ENCODE assay signal across 31 cellular contexts in genomic region chr9:20117985-20118384, GRCh38.
"Had no signal": no experiment of that assay in that cellular context is flagged by ENCODE, and none has a peak within 500 bp of the region (broad histone marks: within the 10 kb centered on the region; RNA-seq: fewer than 3 reads in every experiment).

No MANE protein-coding gene starts in this region.

- H3K4me3 Mint-ChIP-seq: activated CD4-positive, alpha-beta memory T cell treated with anti-CD3 and anti-CD28 coated beads for 36 hours; activated naive CD4-positive, alpha-beta T cell treated with anti-CD3 and anti-CD28 coated beads, Interleukin-2, amount 10 ng/mL, durations not matched to agents 7 days and 5 days; activated naive CD8-positive, alpha-beta T cell treated with anti-CD3 and anti-CD28 coated beads, Interleukin-2, amount 10 ng/mL, durations not matched to agents 7 days and 5 days; activated T-helper 1 cell treated with anti-CD3 and anti-CD28 coated beads, Interleukin-12 subunit alpha, Interleukin-12 subunit beta, Interleukin-2, Interleukin-4 antibody, amounts not matched to agents 30 ng/mL and 10 ng/mL and 1 ng/mL, durations not matched to agents 14 hours and 24 hours and 36 hours; brain; effector memory CD8-positive, alpha-beta T cell; natural killer cell; neural progenitor cell had no signal

- H3K36me3 Mint-ChIP-seq: brain, natural killer cell, neural progenitor cell had no signal

- H3K4me1 Mint-ChIP-seq: natural killer cell, neural progenitor cell had no signal

- H3K9me3 ChIP-seq: ascending aorta, lower lobe of right lung, psoas muscle, suprapubic skin, upper lobe of right lung had no signal

- H3K27me3 ChIP-seq: ascending aorta, cardiac muscle cell, heart left ventricle, left lung, neural progenitor cell, spleen, suprapubic skin, tibial artery, upper lobe of right lung had no signal

- H3K27me3 Mint-ChIP-seq: activated CD4-positive, alpha-beta memory T cell treated with anti-CD3 and anti-CD28 coated beads for 36 hours; activated naive CD8-positive, alpha-beta T cell treated with anti-CD3 and anti-CD28 coated beads, Interleukin-2, amount 10 ng/mL, durations not matched to agents 7 days and 5 days had no signal

- DNase-seq: activated CD4-positive, alpha-beta memory T cell treated with anti-CD3 and anti-CD28 coated beads for 36 hours; activated CD4-positive, alpha-beta T cell treated with anti-CD3 and anti-CD28 coated beads for 48 hours; activated CD8-positive, alpha-beta memory T cell treated with anti-CD3 and anti-CD28 coated beads, Interleukin-2, amount 50 U/mL, for 4 hours; activated effector memory CD4-positive, alpha-beta T cell treated with anti-CD3 and anti-CD28 coated beads, Interleukin-2, amount 50 U/mL, for 16 hours; activated naive CD4-positive, alpha-beta T cell treated with anti-CD3 and anti-CD28 coated beads, Interleukin-2, amount 10 ng/mL, durations not matched to agents 7 days and 5 days; activated naive CD8-positive, alpha-beta T cell treated with anti-CD3 and anti-CD28 coated beads, Interleukin-2, amount 10 ng/mL, durations not matched to agents 7 days and 5 days; activated T-cell treated with anti-CD3 and anti-CD28 coated beads, Interleukin-2, amount 50 U/mL, for 1 hour; cortex of kidney; effector memory CD8-positive, alpha-beta T cell; erythroblast; heart left ventricle; kidney glomerular epithelial cell; left lung; lower lobe of right lung; mesenchymal stem cell; natural killer cell; occipital lobe; psoas muscle; spleen; stimulated activated naive CD4-positive, alpha-beta T cell; tibial artery; upper lobe of right lung; WERI-Rb-1 had no signal

- H3K4me1 ChIP-seq: ascending aorta, heart left ventricle, left lung, lower lobe of right lung, neural progenitor cell, parathyroid adenoma, psoas muscle, spleen, suprapubic skin, tibial artery, upper lobe of right lung had no signal

- H3K4me3 ChIP-seq: ascending aorta, cardiac muscle cell, heart left ventricle, left lung, lower lobe of right lung, neural progenitor cell, psoas muscle, spleen, suprapubic skin, tibial artery, upper lobe of right lung had no signal

- H3K27ac ChIP-seq: ascending aorta, cardiac muscle cell, heart left ventricle, left lung, lower lobe of right lung, neural progenitor cell, parathyroid adenoma, psoas muscle, spleen, suprapubic skin, tibial artery, upper lobe of right lung, WERI-Rb-1 had no signal

- H3K27ac Mint-ChIP-seq: activated CD4-positive, alpha-beta memory T cell treated with anti-CD3 and anti-CD28 coated beads for 36 hours; activated naive CD4-positive, alpha-beta T cell treated with anti-CD3 and anti-CD28 coated beads, Interleukin-2, amount 10 ng/mL, durations not matched to agents 7 days and 5 days; activated naive CD8-positive, alpha-beta T cell treated with anti-CD3 and anti-CD28 coated beads, Interleukin-2, amount 10 ng/mL, durations not matched to agents 7 days and 5 days; activated T-helper 1 cell treated with anti-CD3 and anti-CD28 coated beads, Interleukin-12 subunit alpha, Interleukin-12 subunit beta, Interleukin-2, Interleukin-4 antibody, amounts not matched to agents 30 ng/mL and 10 ng/mL and 1 ng/mL, durations not matched to agents 14 hours and 24 hours and 36 hours; brain; effector memory CD8-positive, alpha-beta T cell; natural killer cell; neural progenitor cell had no signal

- H3K9me3 Mint-ChIP-seq: effector memory CD8-positive, alpha-beta T cell had no signal

- ATAC-seq: activated CD4-positive, CD25-positive, alpha-beta regulatory T cell treated with anti-CD3 and anti-CD28 coated beads, Interleukin-2, amount 50 U/mL, for 24 hours; effector memory CD8-positive, alpha-beta T cell; heart left ventricle; left lung; lower lobe of right lung; natural killer cell; psoas muscle; upper lobe of right lung had no signal
